In the genomic region with DNA sequence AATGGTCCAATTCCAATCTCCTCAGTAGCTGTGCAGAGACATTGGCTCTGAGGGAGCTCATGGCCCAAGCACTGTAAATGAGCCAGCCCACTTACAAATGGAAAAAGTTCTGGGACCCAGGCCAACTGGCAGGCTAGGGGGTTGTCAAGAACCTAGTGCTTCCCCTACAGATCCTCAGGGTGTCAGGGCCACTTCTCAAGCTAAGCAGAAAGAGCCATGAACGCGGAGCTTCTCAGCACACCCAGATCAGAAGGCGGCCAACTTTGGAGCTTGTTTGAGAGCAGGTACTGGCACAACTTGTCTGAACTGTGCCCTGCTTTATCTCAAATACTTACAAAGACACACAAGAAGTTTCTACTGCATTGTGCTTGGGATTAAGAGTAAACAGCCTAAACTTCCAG, we compare ENCODE assay signal across 10 cellular contexts. TPM values are rescaled to one million over a fixed set of nuclear protein-coding genes. Genes with fewer than 3 reads are reported as not detected.
DNase-seq lines count a peak whose midpoint lies in the region; ATAC-seq and TF ChIP-seq lines count a peak whose summit lies in the region.
"Had no signal": no experiment of that assay in that cellular context is flagged by ENCODE, and none has a peak within 500 bp of the region (broad histone marks: within the 10 kb centered on the region; RNA-seq: fewer than 3 reads in every experiment).

No MANE protein-coding gene starts in this region.

- TF ChIP-seq CTCF in fibroblast of pulmonary artery (IDR thresholded peaks at IDR 0.05; ENCODE audit: low read length, missing control alignments), result no peak
- no peak for TF ChIP-seq CTCF in mucosa of descending colon (IDR thresholded peaks at IDR 0.05)
- TF ChIP-seq CTCF in uterus (IDR thresholded peaks at IDR 0.05), result no peak

- H3K36me3 ChIP-seq in mucosa of descending colon (ENCODE audit: low read depth), result no peaks in the 10 kb centered on the region
- no peaks in the 10 kb centered on the region for H3K36me3 ChIP-seq in uterus

- H3K27ac ChIP-seq in uterus, result peak overlapping the region in 1 of 2 donors; percentile 12

- intact Hi-C loops in mucosa of descending colon (cut with DNase I, micrococcal nuclease), result no loop called here
- intact Hi-C loops in uterus (cut with DNase I; ENCODE audit: low total_unique reads), result no loop called here

- H3K4me1 ChIP-seq in mucosa of descending colon (ENCODE audit: low read depth), result peaks cover 16% of the 10 kb centered on the region
- H3K4me1 ChIP-seq in uterus, result peaks cover 0 to 4% of the 10 kb centered on the region in 2 donors

- H3K9me3 ChIP-seq in mucosa of descending colon (no peaks in the 10 kb centered on the region), uterus (no peaks in the 10 kb centered on the region)

- ATAC-seq in mucosa of descending colon (peak; percentile 47), HG03139 (IDR thresholded peaks at IDR 0.05; ENCODE audit: unreplicated experiment) (no peak), HG02642 (IDR thresholded peaks at IDR 0.05; ENCODE audit: poor library complexity, unreplicated experiment) (no peak)
- ATAC-seq: activated CD4-positive, alpha-beta T cell treated with anti-CD3 and anti-CD28 coated beads for 36 hours had no signal

- no peaks in the 10 kb centered on the region for H3K27me3 ChIP-seq in uterus

- DNase-seq in RPMI7951 (ENCODE audit: low read depth) (peak; percentile 31), fibroblast of pulmonary artery (ENCODE audit: low read depth) (peak; percentile 94), mucosa of descending colon (peak; percentile 59 to 62 (median 60)), uterus (peak; percentile 86 to 89), NCI-H1930 (lab: John Stamatoyannopoulos, UW) (no peak)
- DNase-seq: activated CD4-positive, alpha-beta T cell treated with anti-CD3 and anti-CD28 coated beads for 36 hours; NCI-H1417 treated with DMSO at 0.1 percent for 48 hours; SIG-M5 had no signal

- H3K4me3 ChIP-seq in fibroblast of pulmonary artery (replicated peaks; ENCODE audit: low read depth, low read length), result no peak overlapping the region
- H3K4me3 ChIP-seq in mucosa of descending colon, result no peak overlapping the region
- H3K4me3 ChIP-seq in uterus, result no peak overlapping the region

- TF ChIP-seq POLR2A in uterus (IDR thresholded peaks at IDR 0.05), result no peak

RNA-seq across cellular contexts. Expression of a gene that starts 17.5 kb away (rescaled TPM):
- total RNA-seq in RPMI7951 (2014; rRNA removed; shearing (Covaris generic)), result 19.2 and 20.1 TPM in 2 replicates
- 10 to 100 TPM; 42.9 to 51.8 (median 47.3) TPM for total RNA-seq in mucosa of descending colon
- total RNA-seq in uterus, result 100 to 1,000 TPM in 1 of 4 donors, 10 to 100 TPM in 3; 31.0 to 124 (median 62.6) TPM

Comparison
In these comparisons a context has a peak if more than half of its experiments do, and no peak if none do; other contexts are left out.
1. DNase-seq: peak in RPMI7951 (single experiment), fibroblast of pulmonary artery (single experiment), mucosa of descending colon (3 of 3) and uterus (2 of 2); none in NCI-H1930 (0 of 2).